15 cellular contexts compared by ENCODE assay signal in the genomic region with DNA sequence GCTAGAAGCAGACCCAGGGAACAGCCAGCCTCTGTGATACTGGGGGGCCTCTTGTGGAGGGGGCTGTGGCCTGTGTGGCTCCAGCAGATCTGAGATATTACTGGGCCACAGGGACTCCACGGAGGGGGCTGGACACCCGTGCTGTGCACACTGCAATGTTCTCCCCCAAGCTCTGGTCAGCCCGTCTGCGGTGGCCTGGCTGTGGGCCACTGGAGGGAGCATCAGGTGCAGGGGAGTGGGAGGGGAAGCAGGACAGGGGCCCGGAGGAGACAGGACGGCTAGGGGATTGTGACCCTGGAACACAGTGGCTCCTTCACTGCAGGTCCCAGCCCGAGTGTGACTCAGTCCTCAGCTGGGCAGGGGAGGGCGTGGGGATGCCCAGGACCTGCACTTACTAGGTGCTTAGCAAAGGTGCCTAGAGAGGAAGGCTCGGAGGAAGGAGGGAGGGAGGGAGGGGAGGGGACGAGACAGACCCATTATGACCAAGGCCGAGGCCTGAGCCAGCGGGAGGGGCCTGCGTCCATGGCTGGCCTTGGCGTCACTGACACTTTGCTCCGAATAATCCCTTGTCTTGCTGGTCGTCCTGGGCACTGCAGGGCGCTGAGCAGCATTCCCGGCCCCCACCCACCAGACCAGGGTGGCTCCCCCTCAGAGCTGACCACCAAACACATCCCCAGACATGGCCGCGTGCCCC. TPM values are rescaled to one million over a fixed set of nuclear protein-coding genes. Genes with fewer than 3 reads are reported as not detected.
"Had no signal": no experiment of that assay in that cellular context is flagged by ENCODE, and none has a peak within 500 bp of the region (broad histone marks: within the 10 kb centered on the region; RNA-seq: fewer than 3 reads in every experiment).

No MANE protein-coding gene starts in this region.

- DNase-seq: activated CD4-positive, alpha-beta T cell treated with anti-CD3 and anti-CD28 coated beads for 1 hour; activated CD8-positive, alpha-beta memory T cell treated with anti-CD3 and anti-CD28 coated beads, Interleukin-2, amount 50 U/mL, for 4 hours; activated CD8-positive, alpha-beta T cell treated with anti-CD3 and anti-CD28 coated beads for 36 hours; activated naive CD4-positive, alpha-beta T cell treated with Interleukin-2 at 50 U/mL for 16 hours; brain microvascular endothelial cell; dorsolateral prefrontal cortex; kidney glomerular epithelial cell; mammary epithelial cell; right cardiac atrium; stimulated activated CD4-positive, alpha-beta T cell treated with anti-CD3 and anti-CD28 coated beads, Interleukin-2, amount 100 ng/mL, for 48 hours; T-helper 9 cell had no signal

- FAIRE-seq: endometrium had no signal

- H3K36me3 ChIP-seq: brain microvascular endothelial cell had no signal

- H2AFZ ChIP-seq: parathyroid adenoma had no signal

- H3K27ac ChIP-seq: brain microvascular endothelial cell, parathyroid adenoma had no signal

- H3K9ac ChIP-seq: parathyroid adenoma had no signal

- H3K4me3 ChIP-seq: dorsolateral prefrontal cortex had no signal

- H3K4me1 ChIP-seq: parathyroid adenoma had no signal

- H3K79me2 ChIP-seq: parathyroid adenoma had no signal

- ATAC-seq: activated CD8-positive, alpha-beta T cell treated with anti-CD3 and anti-CD28 coated beads for 36 hours; esophagus mucosa had no signal

- H3K27me3 ChIP-seq: brain microvascular endothelial cell had no signal

RNA-seq across cellular contexts. Expression of a gene that starts 44.2 kb away (rescaled TPM):
- total RNA-seq: activated T-helper 1 cell treated with anti-CD3 and anti-CD28 coated beads, Interleukin-12 subunit alpha, Interleukin-12 subunit beta, Interleukin-2, Interleukin-4 antibody, amounts not matched to agents 30 ng/mL and 10 ng/mL and 1 ng/mL, durations not matched to agents 14 hours and 24 hours and 36 hours; mammary epithelial cell had no signal
